ENCODE assay signal across 11 cellular contexts in the genomic region with DNA sequence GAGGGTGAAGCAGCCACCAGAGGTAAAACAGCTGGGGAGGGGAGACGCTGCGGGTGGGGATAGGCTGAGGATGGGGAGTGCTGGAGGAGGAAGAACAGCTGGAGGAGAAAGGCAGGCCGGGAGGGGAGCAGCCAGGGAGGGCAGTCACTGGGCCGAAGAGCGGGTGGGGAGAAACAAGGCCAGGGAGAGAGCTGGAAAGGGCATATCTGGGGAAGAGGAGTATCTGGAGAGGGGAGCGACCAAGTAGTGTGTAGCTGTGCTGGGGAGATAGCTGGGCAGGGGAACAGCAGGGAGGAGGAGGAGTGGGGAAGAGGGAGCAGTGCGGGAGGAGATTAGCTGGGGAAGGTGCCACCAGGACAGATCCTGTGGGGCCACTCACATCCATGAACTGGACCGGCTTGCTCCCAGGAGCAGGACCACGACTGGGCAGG. TPM values are rescaled to one million over a fixed set of nuclear protein-coding genes. Genes with fewer than 3 reads are reported as not detected.
DNase-seq lines count a peak whose midpoint lies in the region; ATAC-seq and TF ChIP-seq lines count a peak whose summit lies in the region.
"Had no signal": no experiment of that assay in that cellular context is flagged by ENCODE, and none has a peak within 500 bp of the region (broad histone marks: within the 10 kb centered on the region; RNA-seq: fewer than 3 reads in every experiment).

No MANE protein-coding gene starts in this region.

- no peaks in the 10 kb centered on the region for H3K9me3 ChIP-seq in SJCRH30 (replicated peaks)
- H3K9me3 ChIP-seq in esophagus muscularis mucosa = no peaks in the 10 kb centered on the region
- no peaks in the 10 kb centered on the region for H3K9me3 ChIP-seq in skeletal muscle satellite cell (replicated peaks; ENCODE audit: low read length)
- no peaks in the 10 kb centered on the region for H3K9me3 ChIP-seq in prostate gland

- TF ChIP-seq POLR2A in esophagus muscularis mucosa (IDR thresholded peaks at IDR 0.05; ENCODE audit: low read depth) (no peak), prostate gland (IDR thresholded peaks at IDR 0.05) (no peak)

- ATAC-seq in HG03280 (IDR thresholded peaks at IDR 0.05; ENCODE audit: unreplicated experiment) (no peak), GM19467 (IDR thresholded peaks at IDR 0.05; ENCODE audit: unreplicated experiment) (no peak)

- H3K27ac ChIP-seq in SJCRH30 = peak overlapping the region; percentile 49
- H3K27ac ChIP-seq in esophagus muscularis mucosa (replicated peaks in 1 of 4) = peak overlapping the region in 1 of 4 donors; percentile 36
- H3K27ac ChIP-seq in prostate gland = no peak overlapping the region

- POLR2A ChIA-PET in activated CD4-positive, alpha-beta T cell treated with anti-CD3 and anti-CD28 coated beads, Interleukin-2, amount 10 ng/mL, durations not matched to agents 7 days and 5 days (lab: Charles Lee) = no interaction called here

- H3K9me3 Mint-ChIP-seq in activated CD4-positive, alpha-beta T cell treated with anti-CD3 and anti-CD28 coated beads, Interleukin-2, amount 10 ng/mL, durations not matched to agents 7 days and 5 days = no peaks in the 10 kb centered on the region

- H3K9ac ChIP-seq in skeletal muscle satellite cell (ENCODE audit: low read depth, low read length) = peak overlapping the region; percentile 22

- H3K4me3 ChIP-seq in SJCRH30 (peak overlapping the region; percentile 47), esophagus muscularis mucosa (peak overlapping the region; percentile 34 to 48 (median 34)), skeletal muscle satellite cell (ENCODE audit: low read length) (peak overlapping the region; percentile 36), prostate gland (no peak overlapping the region)

- peaks cover 53% of the 10 kb centered on the region for H3K4me1 Mint-ChIP-seq in activated CD4-positive, alpha-beta T cell treated with anti-CD3 and anti-CD28 coated beads, Interleukin-2, amount 10 ng/mL, durations not matched to agents 7 days and 5 days

- intact Hi-C loops in esophagus muscularis mucosa (cut with DNase I) (no loop called here), prostate gland (cut with DNase I) (no loop called here)

- peak overlapping the region; percentile 90 for H3K4me3 Mint-ChIP-seq in activated CD4-positive, alpha-beta T cell treated with anti-CD3 and anti-CD28 coated beads, Interleukin-2, amount 10 ng/mL, durations not matched to agents 7 days and 5 days

- H3K27me3 Mint-ChIP-seq in activated CD4-positive, alpha-beta T cell treated with anti-CD3 and anti-CD28 coated beads, Interleukin-2, amount 10 ng/mL, durations not matched to agents 7 days and 5 days = no peaks in the 10 kb centered on the region

- H3K27ac Mint-ChIP-seq in activated CD4-positive, alpha-beta T cell treated with anti-CD3 and anti-CD28 coated beads, Interleukin-2, amount 10 ng/mL, durations not matched to agents 7 days and 5 days = peak overlapping the region; percentile 95

- CTCF ChIA-PET in activated CD4-positive, alpha-beta T cell treated with anti-CD3 and anti-CD28 coated beads, Interleukin-2, amount 10 ng/mL, durations not matched to agents 7 days and 5 days (lab: Charles Lee) = interaction anchor here (1.2 to 1.3 kb wide), 2 partner anchors 27 to 71 kb away, joined by 3 read pairs; no protein-coding TSS in a partner anchor

- H3K36me3 ChIP-seq in SJCRH30 = no peaks in the 10 kb centered on the region
- no peaks in the 10 kb centered on the region for H3K36me3 ChIP-seq in esophagus muscularis mucosa
- no peaks in the 10 kb centered on the region for H3K36me3 ChIP-seq in skeletal muscle satellite cell (ENCODE audit: insufficient read depth, low read length)
- H3K36me3 ChIP-seq in prostate gland = no peaks in the 10 kb centered on the region

- peak overlapping the region; percentile 45 for H3K4me2 ChIP-seq in skeletal muscle satellite cell (ENCODE audit: low read length)

- DNase-seq in activated CD4-positive, alpha-beta T cell treated with anti-CD3 and anti-CD28 coated beads, Interleukin-2, amount 10 ng/mL, durations not matched to agents 7 days and 5 days = no peak
- no peak for DNase-seq in activated CD4-positive, alpha-beta T cell treated with anti-CD3 and anti-CD28 coated beads, Interleukin-2, amount 50 U/mL, for 48 hours
- DNase-seq in SJCRH30 (peak; percentile 57 to 62), esophagus muscularis mucosa (ENCODE audit: extremely low spot score) (no peak), prostate gland (ENCODE audit: low spot score) (no peak)
- DNase-seq: central memory CD4-positive, alpha-beta T cell; NCI-H1417 treated with DMSO at 0.1 percent for 48 hours; T-helper 9 cell had no signal

- 53% methylated on average over 9 of the region's 9 CpGs for WGBS in esophagus muscularis mucosa
- 33% methylated on average over 9 of the region's 9 CpGs for WGBS in prostate gland

- peaks cover 39% of the 10 kb centered on the region for H3K36me3 Mint-ChIP-seq in activated CD4-positive, alpha-beta T cell treated with anti-CD3 and anti-CD28 coated beads, Interleukin-2, amount 10 ng/mL, durations not matched to agents 7 days and 5 days (ENCODE audit: low read depth)

- TF ChIP-seq CTCF in esophagus muscularis mucosa (IDR thresholded peaks at IDR 0.05) (no peak), prostate gland (IDR thresholded peaks at IDR 0.05) (no peak)

- no peaks in the 10 kb centered on the region for H3K27me3 ChIP-seq in SJCRH30
- H3K27me3 ChIP-seq in esophagus muscularis mucosa = peaks cover 0 to 21% (median 0%) of the 10 kb centered on the region in 4 donors
- no peaks in the 10 kb centered on the region for H3K27me3 ChIP-seq in skeletal muscle satellite cell (ENCODE audit: control insufficient read depth, insufficient read depth, low read length)
- no peaks in the 10 kb centered on the region for H3K27me3 ChIP-seq in prostate gland (replicated peaks; ENCODE audit: insufficient read depth)

- TF ChIP-seq EP300 in esophagus muscularis mucosa (IDR thresholded peaks at IDR 0.05) = no peak

- H3K4me1 ChIP-seq in SJCRH30 = no peaks in the 10 kb centered on the region
- H3K4me1 ChIP-seq in esophagus muscularis mucosa = peaks cover 0 to 21% (median 16%) of the 10 kb centered on the region in 4 donors
- H3K4me1 ChIP-seq in skeletal muscle satellite cell (ENCODE audit: control insufficient read depth, insufficient read depth, low read length) = peaks cover 16% of the 10 kb centered on the region
- no peaks in the 10 kb centered on the region for H3K4me1 ChIP-seq in prostate gland (replicated peaks)

RNA-seq across cellular contexts. Expression of a gene that starts 2.7 kb away (rescaled TPM):
- 10 to 100 TPM; 78.3 to 78.9 TPM for total RNA-seq in activated CD4-positive, alpha-beta T cell treated with anti-CD3 and anti-CD28 coated beads, Interleukin-2, amount 10 ng/mL, durations not matched to agents 7 days and 5 days
- 13.8 and 15.4 TPM in 2 replicates for total RNA-seq in SJCRH30 (2014; rRNA removed; shearing (Covaris generic))
- total RNA-seq in esophagus muscularis mucosa = 1 to 10 TPM; 2.5 to 7.9 (median 7.4) TPM
- 96.1 and 181 TPM in 2 replicates for total RNA-seq in skeletal muscle satellite cell (2012; rRNA removed)
- total RNA-seq in prostate gland = 1 to 10 TPM; 3.0 to 6.2 TPM

RNA-seq across cellular contexts. Expression of a gene that starts 8.7 kb away (rescaled TPM):
- 10 to 100 TPM; 59.5 to 60.2 TPM for total RNA-seq in activated CD4-positive, alpha-beta T cell treated with anti-CD3 and anti-CD28 coated beads, Interleukin-2, amount 10 ng/mL, durations not matched to agents 7 days and 5 days
- 28.0 and 29.4 TPM in 2 replicates for total RNA-seq in SJCRH30 (2014; rRNA removed; shearing (Covaris generic))
- total RNA-seq in esophagus muscularis mucosa (10 to 100 TPM; 38.5 to 47.3 (median 43.9) TPM), prostate gland (10 to 100 TPM; 44.3 to 56.1 TPM)
- total RNA-seq in skeletal muscle satellite cell (2012; rRNA removed) = 118 and 124 TPM in 2 replicates

RNA-seq across cellular contexts. Expression of a gene that starts 41.4 kb away (rescaled TPM):
- total RNA-seq in activated CD4-positive, alpha-beta T cell treated with anti-CD3 and anti-CD28 coated beads, Interleukin-2, amount 10 ng/mL, durations not matched to agents 7 days and 5 days = 10 to 100 TPM; 12.5 to 13.3 TPM
- 6.2 and 9.8 TPM in 2 replicates for total RNA-seq in SJCRH30 (2014; rRNA removed; shearing (Covaris generic))
- total RNA-seq in esophagus muscularis mucosa (10 to 100 TPM; 15.0 to 21.5 (median 18.9) TPM), prostate gland (10 to 100 TPM; 15.1 to 61.7 TPM)
- 33.4 and 36.0 TPM in 2 replicates for total RNA-seq in skeletal muscle satellite cell (2012; rRNA removed)

RNA-seq across cellular contexts. Expression of a gene that starts 54.3 kb away (rescaled TPM):
- 100 to 1,000 TPM; 246 to 251 TPM for total RNA-seq in activated CD4-positive, alpha-beta T cell treated with anti-CD3 and anti-CD28 coated beads, Interleukin-2, amount 10 ng/mL, durations not matched to agents 7 days and 5 days
- total RNA-seq in SJCRH30 (2014; rRNA removed; shearing (Covaris generic)) = 61.7 and 71.9 TPM in 2 replicates
- 10 to 100 TPM; 15.7 to 20.7 (median 17.4) TPM for total RNA-seq in esophagus muscularis mucosa
- total RNA-seq in skeletal muscle satellite cell (2012; rRNA removed) = 70.2 and 82.6 TPM in 2 replicates
- 10 to 100 TPM; 37.8 to 46.9 TPM for total RNA-seq in prostate gland

RNA-seq across cellular contexts. Expression of a gene that starts 55.6 kb away (rescaled TPM):
- total RNA-seq in activated CD4-positive, alpha-beta T cell treated with anti-CD3 and anti-CD28 coated beads, Interleukin-2, amount 10 ng/mL, durations not matched to agents 7 days and 5 days = not detected
- total RNA-seq in SJCRH30 (2014; rRNA removed; shearing (Covaris generic)) = not detected in 2 replicates
- total RNA-seq in esophagus muscularis mucosa = not detected
- total RNA-seq in skeletal muscle satellite cell (2012; rRNA removed) = not detected in 2 replicates
- total RNA-seq in prostate gland = under 1 TPM in 1 of 2 donors, not detected in 1; 0.91 TPM

Comparison
In these comparisons a context has a peak if more than half of its experiments do, and no peak if none do; other contexts are left out.
1. DNase-seq: peak in SJCRH30 (2 of 2); none in activated CD4-positive, alpha-beta T cell treated with anti-CD3 and anti-CD28 coated beads, Interleukin-2, amount 10 ng/mL, durations not matched to agents 7 days and 5 days (single experiment), activated CD4-positive, alpha-beta T cell treated with anti-CD3 and anti-CD28 coated beads, Interleukin-2, amount 50 U/mL, for 48 hours (0 of 2), esophagus muscularis mucosa (single experiment) and prostate gland (single experiment).
2. H3K4me3 ChIP-seq: peak in SJCRH30 (single experiment), esophagus muscularis mucosa (4 of 4) and skeletal muscle satellite cell (single experiment); none in prostate gland (0 of 2).